22 cellular contexts compared by ENCODE assay signal in genomic region chr16:53944026-53944425, GRCh38.
DNase-seq lines count a peak whose midpoint lies in the region; ATAC-seq, FAIRE-seq and TF ChIP-seq lines count a peak whose summit lies in the region.
"Had no signal": no experiment of that assay in that cellular context is flagged by ENCODE, and none has a peak within 500 bp of the region (broad histone marks: within the 10 kb centered on the region; RNA-seq: fewer than 3 reads in every experiment).

No MANE protein-coding gene starts in this region.

- CTCF ChIA-PET in mammary epithelial cell (lab: Charles Lee; ENCODE audit: low non-redundant PET), result interaction anchor here (0.7 kb wide), 1 partner anchor 241 kb away, joined by 5 read pairs; the partner anchor contains the start of gene RPGRIP1L

- WGBS in GM23248 (ENCODE audit: low coverage in 1 of 2, low lambda C conversion rate in 2 of 2, missing lambda C conversion rate in 2 of 2), 2 experiments, result 95 to 97% methylated on average over 2 of the region's 2 CpGs
- WGBS in mammary epithelial cell (ENCODE audit: low coverage, missing lambda C conversion rate), result 63% methylated on average over 2 of the region's 2 CpGs

- in situ Hi-C loops in GM23248 (cut with MboI) (no loop called here), mammary epithelial cell (cut with MboI; ENCODE audit: low sequenced_read_pairs in 2 of 2) (no loop called here), ACHN (cut with HindIII; ENCODE audit: low pct_ligation_motif_present, low pct_unique_long_range_greater_than_20kb, low sequenced_read_pairs) (no loop called here)

- H3K4me1 ChIP-seq in GM23248 (ENCODE audit: insufficient read depth) (0 out of 2 replicates have a peak, but pooled peaks cover 4% of the 10 kb centered on the region), Karpas-422 (ENCODE audit: low read length) (peaks cover 46% of the 10 kb centered on the region), mammary epithelial cell (ENCODE audit: insufficient read depth, low read length) (peaks cover 3% of the 10 kb centered on the region), keratinocyte (ENCODE audit: control insufficient read depth, extremely low read depth, insufficient read depth, low read length) (no peaks in the 10 kb centered on the region)

- H3K27me3 Mint-ChIP-seq in osteocyte (ENCODE audit: unreplicated experiment), result no peaks in the 10 kb centered on the region
- H3K27me3 Mint-ChIP-seq: CD4-positive, alpha-beta memory T cell had no signal

- H3K9me3 ChIP-seq in GM23248 (ENCODE audit: low read depth) (no peaks in the 10 kb centered on the region), Karpas-422 (ENCODE audit: low read length) (no peaks in the 10 kb centered on the region), mammary epithelial cell (replicated peaks; ENCODE audit: insufficient read depth, low read length) (no peaks in the 10 kb centered on the region), keratinocyte (ENCODE audit: control insufficient read depth, low read depth, low read length) (no peaks in the 10 kb centered on the region)

- H3K27ac Mint-ChIP-seq in osteocyte (ENCODE audit: unreplicated experiment), result no peak overlapping the region
- H3K27ac Mint-ChIP-seq: CD4-positive, alpha-beta memory T cell; H9 had no signal

- H3K4me3 ChIP-seq in GM23248 (no peak overlapping the region), Karpas-422 (ENCODE audit: low read length) (no peak overlapping the region), mammary epithelial cell (replicated peaks in 1 of 3; ENCODE audit: insufficient read depth in 1 of 3, low read depth in 2 of 3, low read length in 3 of 3) (no peak overlapping the region), keratinocyte (ENCODE audit: control insufficient read depth in 2 of 3, extremely low read depth in 1 of 3, insufficient read depth in 2 of 3, low read depth in 1 of 3, low read length in 3 of 3) (no peak overlapping the region)
- H3K4me3 ChIP-seq: BLaER1 treated with 17β-estradiol and CSF1 and Interleukin-3, amounts not matched to agents 10 nM and 100 nM had no signal

- H3K4me2 ChIP-seq in GM23248 (ENCODE audit: unreplicated experiment) (no peak overlapping the region), Karpas-422 (ENCODE audit: low read depth, low read length, poor library complexity, severe bottlenecking) (peak overlapping the region; percentile 37), mammary epithelial cell (ENCODE audit: insufficient read depth, low read depth, low read length) (no peak overlapping the region), keratinocyte (ENCODE audit: control insufficient read depth, extremely low read depth, insufficient read depth, low read depth, low read length) (no peak overlapping the region)
- H3K4me2 ChIP-seq: BLaER1 treated with 17β-estradiol and CSF1 and Interleukin-3, amounts not matched to agents 10 nM and 100 nM had no signal

- H3K79me2 ChIP-seq in GM23248 (ENCODE audit: insufficient read depth) (peaks cover 5% of the 10 kb centered on the region; the same call in 1 of the 2 replicates), Karpas-422 (ENCODE audit: low read length) (peaks cover 42% of the 10 kb centered on the region), mammary epithelial cell (ENCODE audit: insufficient read depth, low read length) (no peaks in the 10 kb centered on the region), keratinocyte (ENCODE audit: control insufficient read depth, insufficient read depth, low read length) (no peaks in the 10 kb centered on the region)

- intact Hi-C loops in mammary epithelial cell (cut with micrococcal nuclease), result no loop called here

- dilution Hi-C loops in mammary epithelial cell (cut with HindIII; ENCODE audit: low sequenced_read_pairs) (no loop called here), keratinocyte (cut with MboI; ENCODE audit: extremely low pct_ligation_motif_present, low sequenced_read_pairs) (no loop called here)

- H3K27me3 ChIP-seq in GM23248 (replicated peaks; ENCODE audit: insufficient read depth) (no peaks in the 10 kb centered on the region), Karpas-422 (ENCODE audit: low read length) (no peaks in the 10 kb centered on the region), mammary epithelial cell (ENCODE audit: insufficient read depth, low read length) (no peaks in the 10 kb centered on the region), keratinocyte (ENCODE audit: control insufficient read depth, extremely low read depth, insufficient read depth, low read length) (no peaks in the 10 kb centered on the region)
- H3K27me3 ChIP-seq: BLaER1 treated with 17β-estradiol and CSF1 and Interleukin-3, amounts not matched to agents 10 nM and 100 nM had no signal

- TF ChIP-seq CTCF in mammary epithelial cell (conservative IDR thresholded peaks at IDR 0.05 in 1 of 2, IDR thresholded peaks at IDR 0.05 in 1 of 2; ENCODE audit: extremely low read depth in 1 of 2, insufficient read depth in 1 of 2, low read depth in 1 of 2, low read length in 2 of 2) (no peak), keratinocyte (optimal IDR thresholded peaks at IDR 0.05 in 1 of 3, IDR thresholded peaks at IDR 0.05 in 1 of 3, conservative IDR thresholded peaks at IDR 0.05 in 1 of 3; ENCODE audit: extremely low read depth in 1 of 3, insufficient read depth in 2 of 3, low read length in 3 of 3) (no peak), osteocyte (IDR thresholded peaks at IDR 0.05) (no peak)

- no peaks in the 10 kb centered on the region for H3K9me3 Mint-ChIP-seq in osteocyte (ENCODE audit: unreplicated experiment)
- H3K9me3 Mint-ChIP-seq: H9 had no signal

- H3K36me3 ChIP-seq in GM23248 (ENCODE audit: low read depth) (no peaks in the 10 kb centered on the region; the same call in 1 of the 2 replicates), Karpas-422 (ENCODE audit: insufficient read depth, low read length) (no peaks in the 10 kb centered on the region), mammary epithelial cell (ENCODE audit: insufficient read depth, low read length) (no peaks in the 10 kb centered on the region), keratinocyte (ENCODE audit: control insufficient read depth in 2 of 2, extremely low read depth in 1 of 2, insufficient read depth in 2 of 2, low read length in 2 of 2) (no peaks in the 10 kb centered on the region)

- no peaks in the 10 kb centered on the region for H3K9me2 ChIP-seq in GM23248 (ENCODE audit: insufficient read depth)
- no peaks in the 10 kb centered on the region for H3K9me2 ChIP-seq in Karpas-422 (replicated peaks; ENCODE audit: insufficient read depth, low read length)

- H3K36me3 Mint-ChIP-seq in osteocyte (ENCODE audit: unreplicated experiment), result peaks cover 9% of the 10 kb centered on the region

- ATAC-seq in GM18861 (IDR thresholded peaks at IDR 0.05; ENCODE audit: unreplicated experiment), result no peak
- ATAC-seq: Panc1, Right ventricle myocardium inferior had no signal

- H3K9me1 ChIP-seq in keratinocyte (ENCODE audit: control insufficient read depth, extremely low read depth, insufficient read depth, low read length), result no peaks in the 10 kb centered on the region

- H3K4me3 Mint-ChIP-seq in osteocyte (ENCODE audit: unreplicated experiment), result no peak overlapping the region
- H3K4me3 Mint-ChIP-seq: CD4-positive, alpha-beta memory T cell; H9 had no signal

- BruUV-seq in mammary epithelial cell (replicated peaks; lab: Mats Ljungman, UMichigan), result no TSS peak

- no peak overlapping the region for H3K27ac ChIP-seq in GM23248
- H3K27ac ChIP-seq in Karpas-422 (ENCODE audit: low read length), result 0 out of 2 replicates have a peak overlapping the region, but pooled peaks have one; percentile 6
- H3K27ac ChIP-seq in mammary epithelial cell (ENCODE audit: insufficient read depth, low read depth, low read length), result no peak overlapping the region
- H3K27ac ChIP-seq in keratinocyte (ENCODE audit: control insufficient read depth, insufficient read depth, low read length), result no peak overlapping the region
- H3K27ac ChIP-seq: BLaER1 treated with 17β-estradiol and CSF1 and Interleukin-3, amounts not matched to agents 10 nM and 100 nM had no signal

- peak; percentile 21 for DNase-seq in GM23248
- DNase-seq in Karpas-422, result no peak
- peak; percentile 52 for DNase-seq in mammary epithelial cell
- no peak for DNase-seq in keratinocyte (ENCODE audit: low read depth, low spot score)
- no peak for DNase-seq in ACHN
- no peak for DNase-seq in osteocyte (ENCODE audit: extremely low spot score, unreplicated experiment)
- DNase-seq: CD4-positive, alpha-beta memory T cell; DND-41; H9; MM.1S; NCI-H1048; NCI-H1436 treated with DMSO at 0.1 percent for 48 hours; NCI-H1930; NCI-H2227 treated with DMSO at 0.1 percent for 48 hours; NCI-H510A treated with DMSO at 0.1 percent for 48 hours; NCI-H748 treated with DMSO at 0.1 percent for 48 hours had no signal

- no peak overlapping the region for H3K9ac ChIP-seq in GM23248
- no peak overlapping the region for H3K9ac ChIP-seq in Karpas-422 (ENCODE audit: low read length)
- H3K9ac ChIP-seq in mammary epithelial cell (ENCODE audit: insufficient read depth, low read length), result no peak overlapping the region
- H3K9ac ChIP-seq in keratinocyte (ENCODE audit: control insufficient read depth, extremely low read depth, insufficient read depth, low read length), result no peak overlapping the region
- H3K9ac ChIP-seq: BLaER1 treated with 17β-estradiol and CSF1 and Interleukin-3, amounts not matched to agents 10 nM and 100 nM had no signal

- FAIRE-seq in keratinocyte (lab: Jason Lieb, UNC), result peak; percentile 44
- FAIRE-seq: G401.6, GM12892 had no signal

- H3K4me1 Mint-ChIP-seq in osteocyte (ENCODE audit: unreplicated experiment), result peaks cover 3% of the 10 kb centered on the region
- H3K4me1 Mint-ChIP-seq: H9 had no signal

- no peaks in the 10 kb centered on the region for H4K20me1 ChIP-seq in GM23248 (ENCODE audit: insufficient read depth)
- no peaks in the 10 kb centered on the region for H4K20me1 ChIP-seq in Karpas-422 (ENCODE audit: insufficient read depth, low read depth, low read length)
- H4K20me1 ChIP-seq in mammary epithelial cell (ENCODE audit: insufficient read depth, low read length), result no peaks in the 10 kb centered on the region
- no peaks in the 10 kb centered on the region for H4K20me1 ChIP-seq in keratinocyte (ENCODE audit: control insufficient read depth, extremely low read depth, insufficient read depth, low read length)

- H2AFZ ChIP-seq in GM23248, result no peak overlapping the region
- H2AFZ ChIP-seq in Karpas-422 (ENCODE audit: low read length), result no peak overlapping the region
- H2AFZ ChIP-seq in mammary epithelial cell (ENCODE audit: low read depth, low read length), result no peak overlapping the region
- H2AFZ ChIP-seq in keratinocyte (ENCODE audit: control insufficient read depth, low read length), result no peak overlapping the region

- H3F3A ChIP-seq in GM23248 (ENCODE audit: insufficient read depth), result no peaks in the 10 kb centered on the region

Comparison
In these comparisons a context has a peak if more than half of its experiments do, and no peak if none do; other contexts are left out.
1. DNase-seq: peak in GM23248 (single experiment) and mammary epithelial cell (single experiment); none in Karpas-422 (single experiment), keratinocyte (single experiment), ACHN (single experiment) and osteocyte (single experiment).